Comparison of ENCODE assay signal across 8 cellular contexts in genomic region chr13:36345438-36346221, GRCh38. TPM values are rescaled to one million over a fixed set of nuclear protein-coding genes. Genes with fewer than 3 reads are reported as not detected.
DNase-seq lines count a peak whose midpoint lies in the region; ATAC-seq and TF ChIP-seq lines count a peak whose summit lies in the region.

No MANE protein-coding gene starts in this region.

- peak; percentile 20 for ATAC-seq in GM18505 (IDR thresholded peaks at IDR 0.05; ENCODE audit: unreplicated experiment)

- TF ChIP-seq POLR2A in GM18505 (IDR thresholded peaks at IDR 0.05; ENCODE audit: borderline replicate concordance, extremely low read depth, insufficient read depth, insufficient read length) = peak; percentile 0

- DNase-seq in M059J (ENCODE audit: low read depth) = peak; percentile 84
- peak; percentile 40 for DNase-seq in activated CD4-positive, alpha-beta T cell treated with anti-CD3 and anti-CD28 coated beads for 48 hours
- peak; percentile 91 for DNase-seq in dermis blood vessel endothelial cell
- peak; percentile 86 for DNase-seq in left kidney (ENCODE audit: low read depth, low spot score)
- peak in 2 of 3 donors; percentile 9 to 16 for DNase-seq in stimulated activated CD4-positive, alpha-beta T cell treated with anti-CD3 and anti-CD28 coated beads, Interleukin-12 subunit alpha, Interleukin-12 subunit beta, amount 100 ng/mL, for 48 hours (ENCODE audit: low read depth in 2 of 3, low spot score in 1 of 3)
- DNase-seq in cortex of kidney (lab: John Stamatoyannopoulos, UW) = no peak
- DNase-seq in NCI-H1930 (lab: John Stamatoyannopoulos, UW) = no peak

RNA-seq across cellular contexts. Expression of gene SPART, which starts 0.6 kb away (rescaled TPM):
- 37.1 and 52.2 TPM in 2 replicates for total RNA-seq in M059J (2014; rRNA removed; shearing (Covaris generic))
- total RNA-seq in dermis blood vessel endothelial cell = 63.6 and 144 TPM in 2 replicates

RNA-seq across cellular contexts. Expression of gene CCDC169, which starts 48.0 kb away (rescaled TPM):
- 3.7 and 5.0 TPM in 2 replicates for total RNA-seq in M059J (2014; rRNA removed; shearing (Covaris generic))
- total RNA-seq in dermis blood vessel endothelial cell = 1.0 and 1.2 TPM in 2 replicates

Comparison
In these comparisons a context has a peak if more than half of its experiments do, and no peak if none do; other contexts are left out.
1. DNase-seq: peak in M059J (single experiment), activated CD4-positive, alpha-beta T cell treated with anti-CD3 and anti-CD28 coated beads for 48 hours (single experiment), dermis blood vessel endothelial cell (single experiment), left kidney (single experiment) and stimulated activated CD4-positive, alpha-beta T cell treated with anti-CD3 and anti-CD28 coated beads, Interleukin-12 subunit alpha, Interleukin-12 subunit beta, amount 100 ng/mL, for 48 hours (2 of 3); none in cortex of kidney (single experiment) and NCI-H1930 (0 of 2).